Comparison of ENCODE assay signal across 8 cellular contexts in genomic region chr14:54564071-54564798, GRCh38. TPM values are rescaled to one million over a fixed set of nuclear protein-coding genes. Genes with fewer than 3 reads are reported as not detected.
DNase-seq lines count a peak whose midpoint lies in the region; ATAC-seq and TF ChIP-seq lines count a peak whose summit lies in the region.

No MANE protein-coding gene starts in this region.

- H3K27ac ChIP-seq in CD4-positive, alpha-beta T cell (ENCODE audit: low read depth, low read length): peak overlapping the region; percentile 62
- H3K27ac ChIP-seq in mesodermal cell (ENCODE audit: low read depth, low read length, severe bottlenecking): peak overlapping the region; percentile 74

- peaks cover 6% of the 10 kb centered on the region for H3K27me3 ChIP-seq in CD4-positive, alpha-beta T cell (ENCODE audit: control insufficient read depth, insufficient read depth, low read length)

- peaks cover 11% of the 10 kb centered on the region for H3K4me1 ChIP-seq in mesodermal cell (ENCODE audit: control insufficient read depth, insufficient read depth, low read length, poor library complexity, severe bottlenecking)

- H3K4me3 ChIP-seq in mesodermal cell (ENCODE audit: extremely low read depth, insufficient read depth, low read length, poor library complexity, severe bottlenecking): peak overlapping the region; percentile 80

- no peak for ATAC-seq in CD4-positive, alpha-beta T cell (ENCODE audit: poor library complexity)
- ATAC-seq in HG03432 (IDR thresholded peaks at IDR 0.05; ENCODE audit: unreplicated experiment) (no peak), GM21528 (IDR thresholded peaks at IDR 0.05; ENCODE audit: low FRiP score, unreplicated experiment) (no peak)

- peaks cover 3% of the 10 kb centered on the region for H3K36me3 Mint-ChIP-seq in CD4-positive, alpha-beta T cell (ENCODE audit: low read depth)
- H3K36me3 Mint-ChIP-seq in chondrocyte (ENCODE audit: low read depth): peaks cover 3% of the 10 kb centered on the region

- CTCF ChIA-PET in CD4-positive, alpha-beta T cell (lab: Charles Lee): interaction anchor here (0.6 to 8.9 kb wide), 13 partner anchors 27 to 416 kb away, joined by 3 to 104 read pairs (median 4); partner anchors contain the start of genes CDKN3 and CGRRF1

- peaks cover 15% of the 10 kb centered on the region for H3K4me1 Mint-ChIP-seq in CD4-positive, alpha-beta T cell (ENCODE audit: low read depth)
- H3K4me1 Mint-ChIP-seq in chondrocyte (ENCODE audit: low read depth): peaks cover 33% of the 10 kb centered on the region

- DNase-seq in CD4-positive, alpha-beta T cell: no peak
- DNase-seq in H4 (ENCODE audit: low spot score): peak; percentile 39
- DNase-seq in NCI-H774 (lab: John Stamatoyannopoulos, UW): peak; percentile 23
- DNase-seq in chondrocyte (ENCODE audit: low spot score): no peak
- DNase-seq in cerebellar nuclear complex (lab: John Stamatoyannopoulos, UW): no peak

- intact Hi-C loops in CD4-positive, alpha-beta T cell (cut with DNase I, micrococcal nuclease): loop anchor here (1.0 to 10.0 kb wide), 8 partner anchors 52 to 601 kb away; partner anchors contain the start of gene GMFB (in 1 of the 2)

- H3K9me3 ChIP-seq in CD4-positive, alpha-beta T cell (ENCODE audit: control insufficient read depth, low read length): no peaks in the 10 kb centered on the region
- H3K9me3 ChIP-seq in mesodermal cell (ENCODE audit: control insufficient read depth, low read length): no peaks in the 10 kb centered on the region

- H3K27ac Mint-ChIP-seq in CD4-positive, alpha-beta T cell: peak overlapping the region; percentile 91
- peak overlapping the region; percentile 95 for H3K27ac Mint-ChIP-seq in chondrocyte (ENCODE audit: unreplicated experiment)

- peak overlapping the region; percentile 95 for H3K4me3 Mint-ChIP-seq in CD4-positive, alpha-beta T cell
- H3K4me3 Mint-ChIP-seq in chondrocyte (ENCODE audit: unreplicated experiment): peak overlapping the region; percentile 84

- WGBS in mesodermal cell (ENCODE audit: insufficient coverage in 2 of 2), 2 experiments: 67% methylated on average over 1 of the region's 9 CpGs; no CpG with 5 or more reads in 1 of the 2 experiments

- TF ChIP-seq CTCF in CD4-positive, alpha-beta T cell (IDR thresholded peaks at IDR 0.05): peak; percentile 97
- TF ChIP-seq CTCF in chondrocyte (IDR thresholded peaks at IDR 0.05): peak; percentile 99

- POLR2A ChIA-PET in CD4-positive, alpha-beta T cell (lab: Charles Lee): interaction anchor here (0.8 to 4.0 kb wide), 4 partner anchors 65 to 487 kb away, joined by 3 to 42 read pairs (median 4); partner anchors contain the start of gene MAPK1IP1L

- H3K9me3 Mint-ChIP-seq in CD4-positive, alpha-beta T cell: no peaks in the 10 kb centered on the region
- H3K9me3 Mint-ChIP-seq in chondrocyte (ENCODE audit: low read depth): no peaks in the 10 kb centered on the region

- H3K36me3 ChIP-seq in mesodermal cell (ENCODE audit: control insufficient read depth, insufficient read depth, low read length): peaks cover 9% of the 10 kb centered on the region

- peaks cover 18% of the 10 kb centered on the region for H3K27me3 Mint-ChIP-seq in CD4-positive, alpha-beta T cell
- H3K27me3 Mint-ChIP-seq in chondrocyte (ENCODE audit: low read depth): no peaks in the 10 kb centered on the region

RNA-seq across cellular contexts. Expression of gene SAMD4A, which starts 2.7 kb away (rescaled TPM):
- total RNA-seq in CD4-positive, alpha-beta T cell: 1 to 10 TPM; 1.9 to 2.3 TPM
- total RNA-seq in H4 (2014; rRNA removed; shearing (Covaris generic)): 1.7 and 1.8 TPM in 2 replicates
- 53.3 to 59.3 TPM (median 57.0 TPM) in 3 replicates for total RNA-seq in chondrocyte
- 19.8 TPM for polyA plus RNA-seq in mesodermal cell (2013, experiment 1 of 2)
- 20.1 TPM for polyA plus RNA-seq in mesodermal cell (2013, experiment 2 of 2)

RNA-seq across cellular contexts. Expression of gene CGRRF1, which starts 54.5 kb away (rescaled TPM):
- total RNA-seq in CD4-positive, alpha-beta T cell: 10 to 100 TPM; 34.5 to 42.8 TPM
- total RNA-seq in H4 (2014; rRNA removed; shearing (Covaris generic)): 12.4 and 17.3 TPM in 2 replicates
- total RNA-seq in chondrocyte: 13.6 to 17.6 TPM (median 13.7 TPM) in 3 replicates
- 25.7 TPM for polyA plus RNA-seq in mesodermal cell (2013, experiment 1 of 2)
- 26.4 TPM for polyA plus RNA-seq in mesodermal cell (2013, experiment 2 of 2)

Comparison
In these comparisons a context has a peak if more than half of its experiments do, and no peak if none do; other contexts are left out.
1. DNase-seq: peak in H4 (single experiment) and NCI-H774 (single experiment); none in CD4-positive, alpha-beta T cell (0 of 10), chondrocyte (single experiment) and cerebellar nuclear complex (0 of 2).
2. RNA of gene SAMD4A, which starts 2.7 kb away (total RNA-seq): 53.3 to 59.3 TPM in chondrocyte; 1.9 to 2.3 TPM in CD4-positive, alpha-beta T cell and 1.7 to 1.8 TPM in H4; every median in the first group is over 10 times any median in the second.